Comparison of ENCODE assay signal across 1 cellular context in the genomic region with DNA sequence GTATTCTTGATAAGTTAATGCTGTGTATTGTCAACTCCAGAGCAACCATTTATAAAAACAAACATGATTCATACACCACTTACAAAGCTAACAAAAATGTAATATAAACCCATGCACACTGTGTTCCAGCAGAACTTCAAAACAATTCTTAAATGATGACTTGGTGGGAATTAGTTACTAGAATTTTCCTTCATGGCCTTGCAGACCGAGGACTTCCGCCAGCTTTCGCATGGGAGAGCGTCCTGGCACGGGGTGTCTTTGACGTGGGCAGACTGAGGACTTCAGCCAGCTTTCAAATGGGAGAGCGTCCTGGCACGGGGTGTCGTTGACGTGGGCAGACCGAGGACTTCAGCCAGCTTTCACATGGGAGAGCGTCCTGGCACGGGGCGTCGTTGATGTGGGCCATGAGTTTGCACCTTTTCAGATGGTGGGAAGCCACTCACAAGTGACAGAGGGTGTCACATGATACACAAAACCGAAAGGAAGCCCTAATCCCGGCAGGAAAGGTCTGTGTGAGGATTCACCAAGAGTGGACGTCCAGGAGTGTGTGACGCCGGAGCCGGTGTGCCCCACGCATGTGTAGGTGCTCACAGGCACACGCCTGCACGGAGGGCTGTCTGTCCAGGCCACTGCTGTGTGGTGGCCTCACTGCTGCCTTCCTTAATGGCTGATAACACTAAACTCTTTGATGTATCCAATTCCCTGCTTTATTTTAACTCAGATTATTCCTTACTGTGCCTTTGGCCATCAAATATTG.
TF ChIP-seq lines count a peak whose summit lies in the region.

No MANE protein-coding gene starts in this region.

TF ChIP-seq in IMR-90, 13 proteins besides CTCF, POLR2A, EP300 and RAD21 (continued from another document):
- TF ChIP-seq RCOR1 (IDR thresholded peaks at IDR 0.05; ENCODE audit: insufficient replicate concordance, low read length) (no peak), CEBPB (IDR thresholded peaks at IDR 0.05; ENCODE audit: low read depth, low read length) (no peak), MAZ (IDR thresholded peaks at IDR 0.05; ENCODE audit: borderline replicate concordance, low read depth, low read length) (no peak)
- TF ChIP-seq, protein P1, sequence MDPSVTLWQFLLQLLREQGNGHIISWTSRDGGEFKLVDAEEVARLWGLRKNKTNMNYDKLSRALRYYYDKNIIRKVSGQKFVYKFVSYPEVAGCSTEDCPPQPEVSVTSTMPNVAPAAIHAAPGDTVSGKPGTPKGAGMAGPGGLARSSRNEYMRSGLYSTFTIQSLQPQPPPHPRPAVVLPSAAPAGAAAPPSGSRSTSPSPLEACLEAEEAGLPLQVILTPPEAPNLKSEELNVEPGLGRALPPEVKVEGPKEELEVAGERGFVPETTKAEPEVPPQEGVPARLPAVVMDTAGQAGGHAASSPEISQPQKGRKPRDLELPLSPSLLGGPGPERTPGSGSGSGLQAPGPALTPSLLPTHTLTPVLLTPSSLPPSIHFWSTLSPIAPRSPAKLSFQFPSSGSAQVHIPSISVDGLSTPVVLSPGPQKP (IDR thresholded peaks at IDR 0.05; ENCODE audit: borderline replicate concordance, low read depth, low read length) = no peak
TF ChIP-seq in IMR-90: peak in this region for 0.
